In genomic region chr7:105097619-105098018, GRCh38 we compare ENCODE assay signal across 10 cellular contexts.
DNase-seq lines count a peak whose midpoint lies in the region; ATAC-seq and TF ChIP-seq lines count a peak whose summit lies in the region.
"Had no signal": no experiment of that assay in that cellular context is flagged by ENCODE, and none has a peak within 500 bp of the region (broad histone marks: within the 10 kb centered on the region; RNA-seq: fewer than 3 reads in every experiment).

No MANE protein-coding gene starts in this region.

- H3K36me3 ChIP-seq in breast epithelium: no peaks in the 10 kb centered on the region

- H3K27ac ChIP-seq in breast epithelium: no peak overlapping the region
- H3K27ac ChIP-seq: SK-N-MC had no signal

- peak overlapping the region; percentile 15 for H3K4me3 Mint-ChIP-seq in MCF 10A (ENCODE audit: unreplicated experiment)
- no peak overlapping the region for H3K4me3 Mint-ChIP-seq in stimulated activated effector memory CD8-positive, alpha-beta T cell treated with anti-CD3 and anti-CD28 coated beads, Interleukin-12 subunit alpha, Interleukin-12 subunit beta, amount 100 ng/mL, for 72 hours

- no peak overlapping the region for H3K27ac Mint-ChIP-seq in MCF 10A (ENCODE audit: low read depth, unreplicated experiment)
- H3K27ac Mint-ChIP-seq in stimulated activated effector memory CD8-positive, alpha-beta T cell treated with anti-CD3 and anti-CD28 coated beads, Interleukin-12 subunit alpha, Interleukin-12 subunit beta, amount 100 ng/mL, for 72 hours: peak overlapping the region; percentile 29

- H3K27me3 ChIP-seq in breast epithelium: no peaks in the 10 kb centered on the region

- BruUV-seq in MCF 10A (replicated peaks; lab: Mats Ljungman, UMichigan): no TSS peak

- no peak for TF ChIP-seq CTCF in MCF 10A (IDR thresholded peaks at IDR 0.05; ENCODE audit: unreplicated experiment)
- no peak for TF ChIP-seq CTCF in breast epithelium (IDR thresholded peaks at IDR 0.05)
- TF ChIP-seq CTCF in fibroblast of villous mesenchyme (IDR thresholded peaks at IDR 0.05; ENCODE audit: insufficient read depth, low read depth, low read length): no peak

- intact Hi-C loops in MCF 10A (cut with micrococcal nuclease): no loop called here
- intact Hi-C loops in breast epithelium (cut with DNase I; ENCODE audit: low total_unique reads): no loop called here

- no peak for TF ChIP-seq POLR2A in breast epithelium (IDR thresholded peaks at IDR 0.05)

- no peaks in the 10 kb centered on the region for H3K9me3 ChIP-seq in breast epithelium

- POLR2A ChIA-PET in MCF 10A (lab: Yijun Ruan, JAX): interaction anchor here (0.5 to 0.8 kb wide), 4 partner anchors 15 to 171 kb away, joined by 3 to 4 read pairs (median 3); no protein-coding TSS in a partner anchor

- H3K4me1 Mint-ChIP-seq in MCF 10A (ENCODE audit: insufficient read depth, unreplicated experiment): peaks cover 7% of the 10 kb centered on the region
- peaks cover 29% of the 10 kb centered on the region for H3K4me1 Mint-ChIP-seq in stimulated activated effector memory CD8-positive, alpha-beta T cell treated with anti-CD3 and anti-CD28 coated beads, Interleukin-12 subunit alpha, Interleukin-12 subunit beta, amount 100 ng/mL, for 72 hours

- ATAC-seq in SK-N-SH treated with all-trans-retinoic acid at 6 μM for 48 hours (peak; percentile 92), GM21515 (IDR thresholded peaks at IDR 0.05; ENCODE audit: unreplicated experiment) (no peak), HG02571 (IDR thresholded peaks at IDR 0.05; ENCODE audit: unreplicated experiment) (no peak)
- no peak for ATAC-seq in stimulated activated effector memory CD8-positive, alpha-beta T cell treated with anti-CD3 and anti-CD28 coated beads, Interleukin-12 subunit alpha, Interleukin-12 subunit beta, amount 100 ng/mL, for 72 hours

- peaks cover 86% of the 10 kb centered on the region for H3K36me3 Mint-ChIP-seq in MCF 10A (ENCODE audit: insufficient read depth, unreplicated experiment)
- peaks cover 100% of the 10 kb centered on the region for H3K36me3 Mint-ChIP-seq in stimulated activated effector memory CD8-positive, alpha-beta T cell treated with anti-CD3 and anti-CD28 coated beads, Interleukin-12 subunit alpha, Interleukin-12 subunit beta, amount 100 ng/mL, for 72 hours

- H3K4me1 ChIP-seq in breast epithelium: no peaks in the 10 kb centered on the region

- CTCF ChIA-PET in MCF 10A (lab: Yijun Ruan, JAX): interaction anchor here (1.2 kb wide), 1 partner anchor 116 kb away, joined by 3 read pairs; no protein-coding TSS in a partner anchor

- no peak overlapping the region for H3K4me3 ChIP-seq in breast epithelium
- H3K4me3 ChIP-seq in fibroblast of villous mesenchyme (ENCODE audit: low read depth, low read length): no peak overlapping the region
- H3K4me3 ChIP-seq: SK-N-MC, skin epidermis had no signal

- no peaks in the 10 kb centered on the region for H3K9me3 Mint-ChIP-seq in MCF 10A (ENCODE audit: unreplicated experiment)
- H3K9me3 Mint-ChIP-seq in stimulated activated effector memory CD8-positive, alpha-beta T cell treated with anti-CD3 and anti-CD28 coated beads, Interleukin-12 subunit alpha, Interleukin-12 subunit beta, amount 100 ng/mL, for 72 hours: no peaks in the 10 kb centered on the region

- DNase-seq in MCF 10A (ENCODE audit: unreplicated experiment) (peak; percentile 58), breast epithelium (ENCODE audit: low spot score in 2 of 2) (no peak), fibroblast of villous mesenchyme (ENCODE audit: low read depth) (peak; percentile 90), NOMO-1 (lab: John Stamatoyannopoulos, UW; ENCODE audit: unreplicated experiment in 2 of 2) (no peak)
- no peak for DNase-seq in stimulated activated effector memory CD8-positive, alpha-beta T cell treated with anti-CD3 and anti-CD28 coated beads, Interleukin-12 subunit alpha, Interleukin-12 subunit beta, amount 100 ng/mL, for 72 hours (ENCODE audit: low spot score in 2 of 2)

- H3K27me3 Mint-ChIP-seq in MCF 10A (ENCODE audit: insufficient read depth, unreplicated experiment): no peaks in the 10 kb centered on the region

TF ChIP-seq in SK-N-SH treated with all-trans-retinoic acid at 6 μM for 48 hours, 23 proteins besides CTCF, POLR2A, EP300 and RAD21:
- TF ChIP-seq ISL1 (CRISPR knock-in tag; IDR thresholded peaks at IDR 0.05) (peak; percentile 49; the same call in 1 of the 2 replicates), ZNF8 (CRISPR knock-in tag; IDR thresholded peaks at IDR 0.05) (no peak), PPARA (CRISPR knock-in tag; IDR thresholded peaks at IDR 0.05; ENCODE audit: borderline replicate concordance) (no peak), TSHZ2 (CRISPR knock-in tag; IDR thresholded peaks at IDR 0.05) (no peak), TCF4 (CRISPR knock-in tag; IDR thresholded peaks at IDR 0.05; ENCODE audit: borderline replicate concordance) (no peak)

Comparison
In these comparisons a context has a peak if more than half of its experiments do, and no peak if none do; other contexts are left out.
1. DNase-seq: peak in MCF 10A (single experiment) and fibroblast of villous mesenchyme (single experiment); none in breast epithelium (0 of 2), stimulated activated effector memory CD8-positive, alpha-beta T cell treated with anti-CD3 and anti-CD28 coated beads, Interleukin-12 subunit alpha, Interleukin-12 subunit beta, amount 100 ng/mL, for 72 hours (0 of 2) and NOMO-1 (0 of 2).